In genomic region chr18:48850891-48851302, GRCh38 we compare ENCODE assay signal across 12 cellular contexts.
DNase-seq lines count a peak whose midpoint lies in the region; ATAC-seq and TF ChIP-seq lines count a peak whose summit lies in the region.
"Had no signal": no experiment of that assay in that cellular context is flagged by ENCODE, and none has a peak within 500 bp of the region (broad histone marks: within the 10 kb centered on the region; RNA-seq: fewer than 3 reads in every experiment).

No MANE protein-coding gene starts in this region.

- no peak for TF ChIP-seq POLR2A in gastroesophageal sphincter (IDR thresholded peaks at IDR 0.05)
- TF ChIP-seq POLR2A in vagina (IDR thresholded peaks at IDR 0.05) = no peak

- H3K4me1 ChIP-seq in gastroesophageal sphincter = peaks cover 0 to 25% (median 10%) of the 10 kb centered on the region in 3 donors
- peaks cover 40% of the 10 kb centered on the region for H3K4me1 ChIP-seq in vagina

- POLR2A ChIA-PET in activated CD4-positive, alpha-beta memory T cell treated with anti-CD3 and anti-CD28 coated beads for 36 hours (lab: Charles Lee) = no interaction called here

- TF ChIP-seq EP300 in gastroesophageal sphincter (IDR thresholded peaks at IDR 0.05) (no peak), neural cell (conservative IDR thresholded peaks at IDR 0.05; ENCODE audit: poor library complexity, severe bottlenecking) (no peak)

- H3K27me3 Mint-ChIP-seq in activated CD4-positive, alpha-beta memory T cell treated with anti-CD3 and anti-CD28 coated beads for 36 hours = no peaks in the 10 kb centered on the region

- no peak overlapping the region for H2AFZ ChIP-seq in neural cell (ENCODE audit: low read depth, low read length)

- no peak overlapping the region for H3K4me2 ChIP-seq in neural cell (ENCODE audit: low read length)

- no peak overlapping the region for H3K4me3 ChIP-seq in gastroesophageal sphincter
- peak overlapping the region; percentile 25 for H3K4me3 ChIP-seq in neural cell (ENCODE audit: low read length)
- H3K4me3 ChIP-seq in vagina = no peak overlapping the region

- H3K27ac Mint-ChIP-seq in activated CD4-positive, alpha-beta memory T cell treated with anti-CD3 and anti-CD28 coated beads for 36 hours = no peak overlapping the region

- ATAC-seq in Right ventricle myocardium inferior = peak; percentile 53
- peak; percentile 15 for ATAC-seq in gastroesophageal sphincter
- ATAC-seq: stimulated activated naive CD8-positive, alpha-beta T cell treated with anti-CD3 and anti-CD28 coated beads, Interleukin-15, Interleukin-2, amounts not matched to agents 100 U/mL and 50 U/mL, for 24 hours had no signal

- no peaks in the 10 kb centered on the region for H3K9me2 ChIP-seq in neural cell (ENCODE audit: insufficient read depth, low read length)

- TF ChIP-seq CTCF in gastroesophageal sphincter (IDR thresholded peaks at IDR 0.05) = no peak
- no peak for TF ChIP-seq CTCF in neural cell (IDR thresholded peaks at IDR 0.05; ENCODE audit: poor library complexity, severe bottlenecking)
- TF ChIP-seq CTCF in vagina (IDR thresholded peaks at IDR 0.05) = no peak

- H3K4me1 Mint-ChIP-seq in activated CD4-positive, alpha-beta memory T cell treated with anti-CD3 and anti-CD28 coated beads for 36 hours (ENCODE audit: low read depth) = peaks cover 21% of the 10 kb centered on the region

- no peak overlapping the region for H3K4me3 Mint-ChIP-seq in activated CD4-positive, alpha-beta memory T cell treated with anti-CD3 and anti-CD28 coated beads for 36 hours

- intact Hi-C loops in Right ventricle myocardium inferior (cut with DNase I) = loop anchor here (5.0 kb wide), 1 partner anchor 86 kb away; no protein-coding TSS in a partner anchor
- intact Hi-C loops in cardiac septum (cut with DNase I) = loop anchor here (5.0 kb wide), 1 partner anchor 96 kb away; no protein-coding TSS in a partner anchor
- intact Hi-C loops in vagina (cut with DNase I) = no loop called here
- intact Hi-C loops in activated CD4-positive, alpha-beta memory T cell treated with anti-CD3 and anti-CD28 coated beads for 36 hours (cut with micrococcal nuclease) = no loop called here

- H3K36me3 ChIP-seq in gastroesophageal sphincter (peaks cover 0 to 15% of the 10 kb centered on the region in 2 donors), neural cell (ENCODE audit: insufficient read depth, low read length) (no peaks in the 10 kb centered on the region), vagina (no peaks in the 10 kb centered on the region)

- no peaks in the 10 kb centered on the region for H3F3A ChIP-seq in neural cell (ENCODE audit: insufficient read depth, low read length, poor library complexity, severe bottlenecking)

- CTCF ChIA-PET in activated CD4-positive, alpha-beta memory T cell treated with anti-CD3 and anti-CD28 coated beads for 36 hours (lab: Charles Lee) = no interaction called here

- peak overlapping the region in 3 of 4 donors; percentile 9 to 58 (median 55) for H3K27ac ChIP-seq in gastroesophageal sphincter
- peak overlapping the region; percentile 24 for H3K27ac ChIP-seq in neural cell (ENCODE audit: low read length)
- peak overlapping the region; percentile 54 for H3K27ac ChIP-seq in vagina

- H3K9ac ChIP-seq in neural cell (ENCODE audit: low read length) = peak overlapping the region; percentile 16

- WGBS in gastroesophageal sphincter (ENCODE audit: low coverage in 1 of 2), 2 donors = 60% methylated on average over 2 of the region's 7 CpGs; no CpG with 5 or more reads in 1 of the 2 donors

- no peaks in the 10 kb centered on the region for H4K20me1 ChIP-seq in neural cell (ENCODE audit: insufficient read depth)

- no peaks in the 10 kb centered on the region for H3K9me3 ChIP-seq in gastroesophageal sphincter
- no peaks in the 10 kb centered on the region for H3K9me3 ChIP-seq in neural cell (ENCODE audit: low read length)
- H3K9me3 ChIP-seq in vagina = no peaks in the 10 kb centered on the region

- no peak for TF ChIP-seq RAD21 in neural cell (conservative IDR thresholded peaks at IDR 0.05)

- DNase-seq in Right ventricle myocardium inferior (ENCODE audit: missing footprints) (no peak), cardiac septum (ENCODE audit: low spot score) (no peak), vagina (ENCODE audit: extremely low spot score in 2 of 2) (no peak), DMS 273 (lab: John Stamatoyannopoulos, UW; ENCODE audit: unreplicated experiment) (no peak)
- no peak for DNase-seq in activated CD4-positive, alpha-beta memory T cell treated with anti-CD3 and anti-CD28 coated beads for 36 hours
- DNase-seq in activated CD4-positive, CD25-positive, alpha-beta regulatory T cell (lab: John Stamatoyannopoulos, UW) = no peak
- DNase-seq: foreskin melanocyte; NCI-H69; stimulated activated naive CD8-positive, alpha-beta T cell treated with anti-CD3 and anti-CD28 coated beads, Interleukin-15, Interleukin-2, amounts not matched to agents 100 U/mL and 50 U/mL, for 24 hours; SW 1271 had no signal

- H3K9me3 Mint-ChIP-seq in activated CD4-positive, alpha-beta memory T cell treated with anti-CD3 and anti-CD28 coated beads for 36 hours = no peaks in the 10 kb centered on the region

- H3K36me3 Mint-ChIP-seq in activated CD4-positive, alpha-beta memory T cell treated with anti-CD3 and anti-CD28 coated beads for 36 hours = no peaks in the 10 kb centered on the region

- no peaks in the 10 kb centered on the region for H3K27me3 ChIP-seq in gastroesophageal sphincter
- H3K27me3 ChIP-seq in neural cell (ENCODE audit: insufficient read depth, low read depth, low read length) = no peaks in the 10 kb centered on the region
- H3K27me3 ChIP-seq in vagina = no peaks in the 10 kb centered on the region

- H3K79me2 ChIP-seq in neural cell (replicated peaks; ENCODE audit: insufficient read depth, low read length) = no peaks in the 10 kb centered on the region

TF ChIP-seq in neural cell, 6 proteins besides CTCF, POLR2A, EP300 and RAD21:
- no peak for TF ChIP-seq REST (IDR thresholded peaks at IDR 0.05; ENCODE audit: borderline replicate concordance)
- TF ChIP-seq POLR2AphosphoS5 (IDR thresholded peaks at IDR 0.05) = no peak
- no peak for TF ChIP-seq MXI1 (conservative IDR thresholded peaks at IDR 0.05; ENCODE audit: poor library complexity, severe bottlenecking)
- TF ChIP-seq EZH2 (IDR thresholded peaks at IDR 0.05; ENCODE audit: borderline replicate concordance, insufficient read depth, low read length, poor library complexity, severe bottlenecking) = no peak
- no peak for TF ChIP-seq TAF1 (IDR thresholded peaks at IDR 0.05; ENCODE audit: low read depth)
- no peak for TF ChIP-seq SMC3 (conservative IDR thresholded peaks at IDR 0.05; ENCODE audit: poor library complexity)
TF ChIP-seq in neural cell: peak in this region for 0.

Comparison
In these comparisons a context has a peak if more than half of its experiments do, and no peak if none do; other contexts are left out.
1. intact Hi-C loops: an anchor here in Right ventricle myocardium inferior (5.0 kb wide) and cardiac septum (5.0 kb wide); none called in vagina and activated CD4-positive, alpha-beta memory T cell treated with anti-CD3 and anti-CD28 coated beads for 36 hours.